15 cellular contexts compared by ENCODE assay signal in genomic region chr16:78633551-78633950, GRCh38.
A peak's percentile ranks its signal among the peaks of the same experiment; 100 is the strongest.
DNase-seq lines count a peak whose midpoint lies in the region; ATAC-seq, FAIRE-seq and TF ChIP-seq lines count a peak whose summit lies in the region.
"Had no signal": no experiment of that assay in that cellular context is flagged by ENCODE, and none has a peak within 500 bp of the region (broad histone marks: within the 10 kb centered on the region; RNA-seq: fewer than 3 reads in every experiment).

No MANE protein-coding gene starts in this region.

- peaks cover 10% of the 10 kb centered on the region for H3K9me3 ChIP-seq in HepG2 (ENCODE audit: low read length)
- no peaks in the 10 kb centered on the region for H3K9me3 ChIP-seq in right lobe of liver
- H3K9me3 ChIP-seq in neural progenitor cell (ENCODE audit: low read depth), result peaks cover 8% of the 10 kb centered on the region
- H3K9me3 ChIP-seq in mammary epithelial cell (replicated peaks; ENCODE audit: insufficient read depth, low read length), result peaks cover 8% of the 10 kb centered on the region

- dilution Hi-C loops in mammary epithelial cell (cut with HindIII; ENCODE audit: low sequenced_read_pairs), result no loop called here

- no peaks in the 10 kb centered on the region for H3K79me2 ChIP-seq in HepG2 (ENCODE audit: insufficient read depth, low read length)
- no peaks in the 10 kb centered on the region for H3K79me2 ChIP-seq in neural progenitor cell (ENCODE audit: low read depth)
- no peaks in the 10 kb centered on the region for H3K79me2 ChIP-seq in mammary epithelial cell (ENCODE audit: insufficient read depth, low read length)
- H3K79me2 ChIP-seq in GM23338 (replicated peaks; ENCODE audit: insufficient read depth), result no peaks in the 10 kb centered on the region

- H3K36me3 ChIP-seq in HepG2 (replicated peaks in 1 of 2; ENCODE audit: control insufficient read depth in 1 of 2, insufficient read depth in 2 of 2, low read length in 2 of 2) (no peaks in the 10 kb centered on the region), right lobe of liver (no peaks in the 10 kb centered on the region), neural progenitor cell (no peaks in the 10 kb centered on the region), mammary epithelial cell (ENCODE audit: insufficient read depth, low read length) (no peaks in the 10 kb centered on the region), GM23338 (ENCODE audit: insufficient read depth) (no peaks in the 10 kb centered on the region)
- H3K36me3 ChIP-seq: BLaER1 had no signal

- CTCF ChIA-PET in HepG2 (lab: Yijun Ruan, JAX; ENCODE audit: low intra/inter-chr PET ratio, low total read pairs), result no interaction called here
- CTCF ChIA-PET in mammary epithelial cell (lab: Charles Lee; ENCODE audit: low non-redundant PET), result no interaction called here

- H2AFZ ChIP-seq in HepG2 (ENCODE audit: low read length), result no peak overlapping the region
- no peak overlapping the region for H2AFZ ChIP-seq in neural progenitor cell (replicated peaks)
- no peak overlapping the region for H2AFZ ChIP-seq in mammary epithelial cell (ENCODE audit: low read depth, low read length)
- H2AFZ ChIP-seq in GM23338, result no peak overlapping the region

- no peak for TF ChIP-seq RAD21 in HepG2 (CRISPR knock-in tag; IDR thresholded peaks at IDR 0.05)

- no peak for TF ChIP-seq EP300 in HepG2 (IDR thresholded peaks at IDR 0.05; ENCODE audit: low read depth in 2 of 2, low read length in 2 of 2)
- TF ChIP-seq EP300 in HepG2 (CRISPR knock-in tag; IDR thresholded peaks at IDR 0.05; ENCODE audit: borderline replicate concordance), result no peak

- H3K36me3 Mint-ChIP-seq in neural progenitor cell (peaks cover 8% of the 10 kb centered on the region), GM23338 (ENCODE audit: low read depth) (peaks cover 16% of the 10 kb centered on the region; the same call in 2 of the 3 replicates)

- WGBS in HepG2 (ENCODE audit: low lambda C conversion rate), result 63% methylated on average over 12 of the region's 12 CpGs
- 86% methylated on average over 12 of the region's 12 CpGs for WGBS in right lobe of liver (ENCODE audit: insufficient coverage, low coverage, low lambda C conversion rate, missing lambda C conversion rate)
- WGBS in mammary epithelial cell (ENCODE audit: low coverage, missing lambda C conversion rate), result 75% methylated on average over 10 of the region's 12 CpGs

- no peaks in the 10 kb centered on the region for H3K27me3 ChIP-seq in HepG2 (ENCODE audit: control insufficient read depth in 1 of 2, insufficient read depth in 2 of 2, low read length in 2 of 2)
- no peaks in the 10 kb centered on the region for H3K27me3 ChIP-seq in right lobe of liver
- H3K27me3 ChIP-seq in neural progenitor cell, result no peaks in the 10 kb centered on the region
- H3K27me3 ChIP-seq in mammary epithelial cell (ENCODE audit: insufficient read depth, low read length), result no peaks in the 10 kb centered on the region
- H3K27me3 ChIP-seq in GM23338 (ENCODE audit: insufficient read depth), result no peaks in the 10 kb centered on the region
- H3K27me3 ChIP-seq: BLaER1 had no signal

- H3K9me3 Mint-ChIP-seq in neural progenitor cell, result peaks cover 20% of the 10 kb centered on the region
- peaks cover 24% of the 10 kb centered on the region for H3K9me3 Mint-ChIP-seq in GM23338

- H3K27ac ChIP-seq in HepG2 (ENCODE audit: extremely low read length, insufficient read depth, low read length), result no peak overlapping the region
- no peak overlapping the region for H3K27ac ChIP-seq in right lobe of liver
- H3K27ac ChIP-seq in neural progenitor cell, result no peak overlapping the region
- H3K27ac ChIP-seq in mammary epithelial cell (ENCODE audit: insufficient read depth, low read depth, low read length), result no peak overlapping the region
- no peak overlapping the region for H3K27ac ChIP-seq in GM23338 (ENCODE audit: low read depth)
- H3K27ac ChIP-seq: 22Rv1, BLaER1 had no signal

- H3K4me3 ChIP-seq in HepG2 (replicated peaks in 1 of 3; ENCODE audit: insufficient read depth in 1 of 3, low read depth in 2 of 3, low read length in 3 of 3) (no peak overlapping the region), right lobe of liver (no peak overlapping the region), neural progenitor cell (no peak overlapping the region), mammary epithelial cell (replicated peaks in 1 of 3; ENCODE audit: insufficient read depth in 1 of 3, low read depth in 2 of 3, low read length in 3 of 3) (no peak overlapping the region), GM23338 (no peak overlapping the region)
- H3K4me3 ChIP-seq: BLaER1 had no signal

- H3F3A ChIP-seq in neural progenitor cell (ENCODE audit: low read depth) (peaks cover 2% of the 10 kb centered on the region), GM23338 (replicated peaks; ENCODE audit: low read depth) (no peaks in the 10 kb centered on the region)

- H3K27ac Mint-ChIP-seq in neural progenitor cell, result peak overlapping the region; percentile 90
- no peak overlapping the region for H3K27ac Mint-ChIP-seq in GM23338

- intact Hi-C loops in HepG2 (cut with micrococcal nuclease; ENCODE audit: unreplicated experiment) (no loop called here), right lobe of liver (cut with DNase I) (no loop called here), mammary epithelial cell (cut with micrococcal nuclease) (no loop called here)

- DNase-seq in HepG2 (ENCODE audit: low spot score), result no peak
- no peak for DNase-seq in right lobe of liver
- peak; percentile 55 for DNase-seq in astrocyte of the hippocampus (ENCODE audit: low read depth, low spot score)
- no peak for DNase-seq in neural progenitor cell (ENCODE audit: low spot score)
- no peak for DNase-seq in 8988T
- no peak for DNase-seq in mammary epithelial cell
- no peak for DNase-seq in GM03348 (ENCODE audit: low spot score)
- no peak for DNase-seq in GM23338 (ENCODE audit: low spot score)
- DNase-seq: AML-193; CD8-positive, alpha-beta memory T cell; DMS53; H7 had no signal

- H4K20me1 ChIP-seq in HepG2 (ENCODE audit: insufficient read depth, low read length) (no peaks in the 10 kb centered on the region), neural progenitor cell (ENCODE audit: low read depth) (no peaks in the 10 kb centered on the region), mammary epithelial cell (ENCODE audit: insufficient read depth, low read length) (no peaks in the 10 kb centered on the region), GM23338 (replicated peaks; ENCODE audit: insufficient read depth) (no peaks in the 10 kb centered on the region)
- H4K20me1 ChIP-seq: BLaER1 had no signal

- H3K4me2 ChIP-seq in HepG2 (ENCODE audit: low read depth, low read length) (no peak overlapping the region), neural progenitor cell (no peak overlapping the region), mammary epithelial cell (ENCODE audit: insufficient read depth, low read depth, low read length) (no peak overlapping the region), GM23338 (no peak overlapping the region)
- H3K4me2 ChIP-seq: BLaER1 had no signal

- in situ Hi-C loops in HepG2 (cut with HindIII; ENCODE audit: extremely low pct_ligation_motif_present, low pct_unique_long_range_greater_than_20kb) (no loop called here), mammary epithelial cell (cut with MboI; ENCODE audit: low sequenced_read_pairs in 2 of 2) (no loop called here)

- peaks cover 6% of the 10 kb centered on the region for H3K27me3 Mint-ChIP-seq in neural progenitor cell (ENCODE audit: insufficient read depth, low read depth)
- peaks cover 3% of the 10 kb centered on the region for H3K27me3 Mint-ChIP-seq in GM23338 (ENCODE audit: insufficient read depth, low read depth, poor library complexity)

- POLR2A ChIA-PET in HepG2 (lab: Yijun Ruan, JAX), result no interaction called here

- H3K4me3 Mint-ChIP-seq in neural progenitor cell, result no peak overlapping the region
- no peak overlapping the region for H3K4me3 Mint-ChIP-seq in GM23338
- H3K4me3 Mint-ChIP-seq: CD8-positive, alpha-beta memory T cell had no signal

- ATAC-seq in HepG2 (no peak; the same call in 2 of the 3 replicates), right lobe of liver (no peak), GM23338 (no peak)

- TF ChIP-seq POLR2A in HepG2 (IDR thresholded peaks at IDR 0.05; ENCODE audit: insufficient read depth in 1 of 2, low read depth in 2 of 2, low read length in 2 of 2) (no peak), right lobe of liver (IDR thresholded peaks at IDR 0.05) (no peak)

- BruUV-seq in HepG2 (replicated peaks; lab: Mats Ljungman, UMichigan), result no TSS peak
- BruUV-seq in mammary epithelial cell (replicated peaks; lab: Mats Ljungman, UMichigan), result no TSS peak

- no peak for FAIRE-seq in HepG2 (lab: Jason Lieb, UNC)
- FAIRE-seq: GM12891 had no signal

- H3K4me1 ChIP-seq in HepG2 (ENCODE audit: insufficient read depth, low read length), result no peaks in the 10 kb centered on the region
- H3K4me1 ChIP-seq in right lobe of liver, result no peaks in the 10 kb centered on the region
- H3K4me1 ChIP-seq in neural progenitor cell, result peaks cover 9% of the 10 kb centered on the region
- no peaks in the 10 kb centered on the region for H3K4me1 ChIP-seq in mammary epithelial cell (ENCODE audit: insufficient read depth, low read length)
- no peaks in the 10 kb centered on the region for H3K4me1 ChIP-seq in GM23338 (ENCODE audit: insufficient read depth)
- H3K4me1 ChIP-seq: BLaER1 had no signal

- H3K4me1 Mint-ChIP-seq in neural progenitor cell (peaks cover 27% of the 10 kb centered on the region), GM23338 (peaks cover 3% of the 10 kb centered on the region; the same call in 1 of the 3 replicates)
- H3K4me1 Mint-ChIP-seq: CD8-positive, alpha-beta memory T cell had no signal

- TF ChIP-seq CTCF in HepG2 (CRISPR knock-in tag; IDR thresholded peaks at IDR 0.05) (no peak), right lobe of liver (IDR thresholded peaks at IDR 0.05) (no peak), neural progenitor cell (IDR thresholded peaks at IDR 0.05) (no peak), mammary epithelial cell (conservative IDR thresholded peaks at IDR 0.05 in 1 of 2, IDR thresholded peaks at IDR 0.05 in 1 of 2; ENCODE audit: extremely low read depth in 1 of 2, insufficient read depth in 1 of 2, low read depth in 1 of 2, low read length in 2 of 2) (no peak), GM23338 (conservative IDR thresholded peaks at IDR 0.05; ENCODE audit: low read depth in 2 of 2) (no peak)

- no peaks in the 10 kb centered on the region for H3K9me2 ChIP-seq in GM23338 (ENCODE audit: insufficient read depth)

- H3K9ac ChIP-seq in HepG2 (ENCODE audit: insufficient read depth, low read depth, low read length) (no peak overlapping the region), neural progenitor cell (no peak overlapping the region), mammary epithelial cell (ENCODE audit: insufficient read depth, low read length) (no peak overlapping the region)
- H3K9ac ChIP-seq: BLaER1 had no signal

TF ChIP-seq in GM23338, 12 proteins besides CTCF, POLR2A, EP300 and RAD21 (continues in another document):
- no peak for TF ChIP-seq ZNF331 (CRISPR knock-in tag; IDR thresholded peaks at IDR 0.05; ENCODE audit: low read depth)
